17 cellular contexts compared by ENCODE assay signal in the genomic region with DNA sequence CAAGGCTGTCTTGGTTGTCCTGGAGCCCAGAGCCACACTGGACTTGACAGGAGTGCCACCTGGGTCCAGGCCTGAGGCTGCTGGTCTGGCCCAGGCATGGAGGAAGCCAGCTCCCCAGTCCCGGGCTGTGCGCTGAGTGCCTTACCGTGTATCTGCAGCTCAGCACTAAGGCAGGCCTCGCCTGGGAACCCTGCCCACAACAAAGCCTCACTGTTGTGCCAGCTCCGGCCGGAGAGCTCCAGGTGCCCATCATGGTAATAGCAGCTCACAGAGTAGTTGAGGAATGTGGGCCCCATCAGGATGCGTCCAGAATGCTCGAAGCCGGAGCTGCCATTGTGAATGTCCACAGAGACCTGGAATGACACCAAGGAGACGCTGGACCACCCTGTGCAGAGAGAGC.
DNase-seq lines count a peak whose midpoint lies in the region; ATAC-seq, FAIRE-seq and TF ChIP-seq lines count a peak whose summit lies in the region.
"Had no signal": no experiment of that assay in that cellular context is flagged by ENCODE, and none has a peak within 500 bp of the region (broad histone marks: within the 10 kb centered on the region; RNA-seq: fewer than 3 reads in every experiment).

No MANE protein-coding gene starts in this region.

- no peak for TF ChIP-seq RAD21 in HepG2 (CRISPR knock-in tag; IDR thresholded peaks at IDR 0.05)

- H3K27ac ChIP-seq in HepG2 (ENCODE audit: extremely low read length, insufficient read depth, low read length) (no peak overlapping the region), right lobe of liver (no peak overlapping the region), heart right ventricle (peak overlapping the region in 3 of 10 donors; percentile 33 to 65 (median 53))

- no peaks in the 10 kb centered on the region for H3K9me3 ChIP-seq in HepG2 (ENCODE audit: low read length)
- no peaks in the 10 kb centered on the region for H3K9me3 ChIP-seq in right lobe of liver
- peaks cover 0 to 6% (median 0%) of the 10 kb centered on the region in 11 donors for H3K9me3 ChIP-seq in heart right ventricle
- H3K9me3 ChIP-seq: HAP-1 had no signal

- H3K4me2 ChIP-seq in HepG2 (ENCODE audit: low read depth, low read length) = no peak overlapping the region

- H3K4me3 ChIP-seq in HepG2 (replicated peaks in 1 of 3; ENCODE audit: insufficient read depth in 1 of 3, low read depth in 2 of 3, low read length in 3 of 3) = no peak overlapping the region
- H3K4me3 ChIP-seq in right lobe of liver = no peak overlapping the region
- H3K4me3 ChIP-seq in heart right ventricle = no peak overlapping the region
- H3K4me3 ChIP-seq: HAP-1 had no signal

- H3K36me3 ChIP-seq in HepG2 (replicated peaks in 1 of 2; ENCODE audit: control insufficient read depth in 1 of 2, insufficient read depth in 2 of 2, low read length in 2 of 2) (no peaks in the 10 kb centered on the region), right lobe of liver (no peaks in the 10 kb centered on the region), heart right ventricle (no peaks in the 10 kb centered on the region)
- H3K36me3 ChIP-seq: HAP-1 had no signal

- H3K79me2 ChIP-seq in HepG2 (ENCODE audit: insufficient read depth, low read length) = no peaks in the 10 kb centered on the region

- H3K27me3 ChIP-seq in HepG2 (ENCODE audit: control insufficient read depth in 1 of 2, insufficient read depth in 2 of 2, low read length in 2 of 2) (peaks cover 21 to 63% of the 10 kb centered on the region in 2 experiments), right lobe of liver (no peaks in the 10 kb centered on the region), heart right ventricle (no peaks in the 10 kb centered on the region)

- CTCF ChIA-PET in HepG2 (lab: Yijun Ruan, JAX; ENCODE audit: low intra/inter-chr PET ratio, low total read pairs) = no interaction called here

- DNase-seq in HepG2 (ENCODE audit: low spot score) (no peak), right lobe of liver (no peak), cerebellar cortex (ENCODE audit: low spot score) (peak; percentile 94), heart right ventricle (peak; percentile 40 to 64), T-helper 1 cell (no peak)
- no peak for DNase-seq in stimulated activated CD8-positive, alpha-beta memory T cell treated with anti-CD3 and anti-CD28 coated beads, Interleukin-4, amount 100 ng/mL, for 48 hours
- DNase-seq: ACHN; CD4-positive, alpha-beta memory T cell; DMS79; EL; GDM1; HFFc6 had no signal

- no TSS peak for BruUV-seq in HepG2 (replicated peaks; lab: Mats Ljungman, UMichigan)

- H3K4me1 ChIP-seq in HepG2 (ENCODE audit: insufficient read depth, low read length) = peaks cover 18% of the 10 kb centered on the region
- no peaks in the 10 kb centered on the region for H3K4me1 ChIP-seq in right lobe of liver
- no peaks in the 10 kb centered on the region for H3K4me1 ChIP-seq in heart right ventricle
- H3K4me1 ChIP-seq: HAP-1 had no signal

- TF ChIP-seq CTCF in HepG2 (CRISPR knock-in tag; IDR thresholded peaks at IDR 0.05) = no peak
- no peak for TF ChIP-seq CTCF in right lobe of liver (IDR thresholded peaks at IDR 0.05)
- TF ChIP-seq CTCF in heart right ventricle (IDR thresholded peaks at IDR 0.05) = no peak

- no peaks in the 10 kb centered on the region for H4K20me1 ChIP-seq in HepG2 (ENCODE audit: insufficient read depth, low read length)

- in situ Hi-C loops in HepG2 (cut with HindIII; ENCODE audit: extremely low pct_ligation_motif_present, low pct_unique_long_range_greater_than_20kb) = loop anchor here (25.0 kb wide), 1 partner anchor 95 kb away; no protein-coding TSS in a partner anchor

- H2AFZ ChIP-seq in HepG2 (ENCODE audit: low read length) = no peak overlapping the region

- 40% methylated on average over 10 of the region's 10 CpGs for WGBS in HepG2 (ENCODE audit: low lambda C conversion rate)
- no CpG with 5 or more reads among the region's 10 CpGs for WGBS in right lobe of liver (ENCODE audit: insufficient coverage, low coverage, low lambda C conversion rate, missing lambda C conversion rate)
- 75% methylated on average over 10 of the region's 10 CpGs for WGBS in heart right ventricle, 2 donors

- no peak for FAIRE-seq in HepG2 (lab: Jason Lieb, UNC)
- FAIRE-seq: GM12892, GM19239, H1 had no signal

- intact Hi-C loops in HepG2 (cut with micrococcal nuclease; ENCODE audit: unreplicated experiment) (no loop called here), right lobe of liver (cut with DNase I) (loop anchor here in 1 of 2 donors (10.0 kb wide), 1 partner anchor 97 kb away; no protein-coding TSS in a partner anchor), heart right ventricle (cut with DNase I) (loop anchor here in 2 of 10 donors (10.0 kb wide), 2 partner anchors 87 to 107 kb away; a partner anchor contains a TSS)

- ATAC-seq in HepG2 = peak; percentile 21; the same call in 2 of the 3 replicates
- ATAC-seq in right lobe of liver = no peak
- peak in 7 of 8 donors; percentile 78 to 95 (median 82) for ATAC-seq in heart right ventricle
- ATAC-seq in GM19023 (IDR thresholded peaks at IDR 0.05; ENCODE audit: unreplicated experiment) = no peak

- POLR2A ChIA-PET in HepG2 (lab: Yijun Ruan, JAX) = interaction anchor here (0.6 kb wide), 3 partner anchors 12 to 213 kb away, joined by 3 to 5 read pairs (median 4); no protein-coding TSS in a partner anchor

- TF ChIP-seq POLR2A in HepG2 (IDR thresholded peaks at IDR 0.05; ENCODE audit: insufficient read depth in 1 of 2, low read depth in 2 of 2, low read length in 2 of 2) (no peak), right lobe of liver (IDR thresholded peaks at IDR 0.05) (no peak)

- TF ChIP-seq EP300 in HepG2 (IDR thresholded peaks at IDR 0.05; ENCODE audit: low read depth in 2 of 2, low read length in 2 of 2) = no peak
- no peak for TF ChIP-seq EP300 in HepG2 (CRISPR knock-in tag; IDR thresholded peaks at IDR 0.05; ENCODE audit: borderline replicate concordance)

- no peak overlapping the region for H3K9ac ChIP-seq in HepG2 (ENCODE audit: insufficient read depth, low read depth, low read length)

TF ChIP-seq in HepG2, 621 proteins besides CTCF, POLR2A, EP300 and RAD21:
- TF ChIP-seq, protein P1, sequence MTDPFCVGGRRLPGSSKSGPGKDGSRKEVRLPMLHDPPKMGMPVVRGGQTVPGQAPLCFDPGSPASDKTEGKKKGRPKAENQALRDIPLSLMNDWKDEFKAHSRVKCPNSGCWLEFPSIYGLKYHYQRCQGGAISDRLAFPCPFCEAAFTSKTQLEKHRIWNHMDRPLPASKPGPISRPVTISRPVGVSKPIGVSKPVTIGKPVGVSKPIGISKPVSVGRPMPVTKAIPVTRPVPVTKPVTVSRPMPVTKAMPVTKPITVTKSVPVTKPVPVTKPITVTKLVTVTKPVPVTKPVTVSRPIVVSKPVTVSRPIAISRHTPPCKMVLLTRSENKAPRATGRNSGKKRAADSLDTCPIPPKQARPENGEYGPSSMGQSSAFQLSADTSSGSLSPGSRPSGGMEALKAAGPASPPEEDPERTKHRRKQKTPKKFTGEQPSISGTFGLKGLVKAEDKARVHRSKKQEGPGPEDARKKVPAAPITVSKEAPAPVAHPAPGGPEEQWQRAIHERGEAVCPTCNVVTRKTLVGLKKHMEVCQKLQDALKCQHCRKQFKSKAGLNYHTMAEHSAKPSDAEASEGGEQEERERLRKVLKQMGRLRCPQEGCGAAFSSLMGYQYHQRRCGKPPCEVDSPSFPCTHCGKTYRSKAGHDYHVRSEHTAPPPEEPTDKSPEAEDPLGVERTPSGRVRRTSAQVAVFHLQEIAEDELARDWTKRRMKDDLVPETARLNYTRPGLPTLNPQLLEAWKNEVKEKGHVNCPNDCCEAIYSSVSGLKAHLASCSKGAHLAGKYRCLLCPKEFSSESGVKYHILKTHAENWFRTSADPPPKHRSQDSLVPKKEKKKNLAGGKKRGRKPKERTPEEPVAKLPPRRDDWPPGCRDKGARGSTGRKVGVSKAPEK (CRISPR knock-in tag; IDR thresholded peaks at IDR 0.05; ENCODE audit: borderline replicate concordance) = no peak
- TF ChIP-seq NRL (CRISPR knock-in tag; IDR thresholded peaks at IDR 0.05; ENCODE audit: borderline replicate concordance) = 0 out of 2 replicates have a peak, but pooled peaks have one; percentile 19

Comparison
In these comparisons a context has a peak if more than half of its experiments do, and no peak if none do; other contexts are left out.
1. ATAC-seq: peak in HepG2 (single experiment) and heart right ventricle (7 of 8); none in right lobe of liver (0 of 4) and GM19023 (single experiment).
2. DNase-seq: peak in cerebellar cortex (single experiment) and heart right ventricle (2 of 2); none in HepG2 (single experiment), right lobe of liver (0 of 3), T-helper 1 cell (0 of 5) and stimulated activated CD8-positive, alpha-beta memory T cell treated with anti-CD3 and anti-CD28 coated beads, Interleukin-4, amount 100 ng/mL, for 48 hours (single experiment).